ENCODE assay signal across 21 cellular contexts in genomic region chr12:97229036-97229435, GRCh38.
DNase-seq lines count a peak whose midpoint lies in the region; ATAC-seq and TF ChIP-seq lines count a peak whose summit lies in the region.
"Had no signal": no experiment of that assay in that cellular context is flagged by ENCODE, and none has a peak within 500 bp of the region (broad histone marks: within the 10 kb centered on the region; RNA-seq: fewer than 3 reads in every experiment).

No MANE protein-coding gene starts in this region.

- H3K27ac Mint-ChIP-seq in Calu3 (ENCODE audit: unreplicated experiment) (no peak overlapping the region), MCF 10A (ENCODE audit: low read depth, unreplicated experiment) (no peak overlapping the region)
- H3K27ac Mint-ChIP-seq: activated T-cell treated with anti-CD3 and anti-CD28 coated beads, Interleukin-2, amount 50 U/mL, for 24 hours; progenitor cell of endocrine pancreas had no signal

- H3K4me3 Mint-ChIP-seq in Calu3 (ENCODE audit: low read depth, unreplicated experiment) (no peak overlapping the region), MCF 10A (ENCODE audit: unreplicated experiment) (no peak overlapping the region)
- H3K4me3 Mint-ChIP-seq: activated T-cell treated with anti-CD3 and anti-CD28 coated beads, Interleukin-2, amount 50 U/mL, for 24 hours; H9 had no signal

- no TSS peak for BruUV-seq in Calu3 (replicated peaks; lab: Mats Ljungman, UMichigan)
- no TSS peak for BruUV-seq in MCF 10A (replicated peaks; lab: Mats Ljungman, UMichigan)

- no peaks in the 10 kb centered on the region for H3K4me1 Mint-ChIP-seq in Calu3 (ENCODE audit: low read depth, unreplicated experiment)
- H3K4me1 Mint-ChIP-seq in MCF 10A (ENCODE audit: insufficient read depth, unreplicated experiment): no peaks in the 10 kb centered on the region
- H3K4me1 Mint-ChIP-seq: H9 had no signal

- TF ChIP-seq CTCF in Calu3 (IDR thresholded peaks at IDR 0.05; ENCODE audit: unreplicated experiment) (no peak), MCF 10A (IDR thresholded peaks at IDR 0.05; ENCODE audit: unreplicated experiment) (no peak)

- intact Hi-C loops in left ventricle myocardium superior (cut with micrococcal nuclease) (no loop called here), Calu3 (cut with micrococcal nuclease; ENCODE audit: unreplicated experiment) (no loop called here), MCF 10A (cut with micrococcal nuclease) (no loop called here)

- H3K27me3 Mint-ChIP-seq in Calu3 (ENCODE audit: unreplicated experiment) (no peaks in the 10 kb centered on the region), MCF 10A (ENCODE audit: insufficient read depth, unreplicated experiment) (peaks cover 15% of the 10 kb centered on the region)
- H3K27me3 Mint-ChIP-seq: activated T-cell treated with anti-CD3 and anti-CD28 coated beads, Interleukin-2, amount 50 U/mL, for 24 hours; progenitor cell of endocrine pancreas had no signal

- peak; percentile 95 for DNase-seq in DMS79 (lab: John Stamatoyannopoulos, UW)
- DNase-seq in NCI-H187 (lab: John Stamatoyannopoulos, UW): peak; percentile 76 to 89
- DNase-seq in NCI-H2171 treated with DMSO at 0.1 percent for 48 hours (lab: John Stamatoyannopoulos, UW): peak; percentile 92
- peak; percentile 97 for DNase-seq in SHP77 (lab: John Stamatoyannopoulos, UW)
- DNase-seq in left ventricle myocardium superior: no peak
- no peak for DNase-seq in Calu3
- DNase-seq in MCF 10A (ENCODE audit: unreplicated experiment): no peak
- DNase-seq: activated CD4-positive, CD25-positive, alpha-beta regulatory T cell treated with anti-CD3 and anti-CD28 coated beads, Interleukin-2, amount 50 U/mL, for 72 hours; activated CD8-positive, alpha-beta memory T cell treated with anti-CD3 and anti-CD28 coated beads for 24 hours; activated T-cell treated with anti-CD3 and anti-CD28 coated beads, Interleukin-2, amount 50 U/mL, for 24 hours; BE2C; body of pancreas; H9; kidney glomerular epithelial cell; mammary epithelial cell; NCI-H1694; NK-92 treated with Interleukin-12 subunit alpha and Interleukin-12 subunit beta, amount 100 ng/mL, for 24 hours; stimulated activated naive CD8-positive, alpha-beta T cell treated with anti-CD3 and anti-CD28 coated beads, Interleukin-15, Interleukin-2, amounts not matched to agents 100 U/mL and 50 U/mL, for 24 hours had no signal

- H3K9me3 Mint-ChIP-seq in Calu3 (ENCODE audit: low read depth, unreplicated experiment) (peaks cover 7% of the 10 kb centered on the region), MCF 10A (ENCODE audit: unreplicated experiment) (no peaks in the 10 kb centered on the region)
- H3K9me3 Mint-ChIP-seq: activated T-cell treated with anti-CD3 and anti-CD28 coated beads, Interleukin-2, amount 50 U/mL, for 24 hours had no signal

- POLR2A ChIA-PET in MCF 10A (lab: Yijun Ruan, JAX): no interaction called here

- ATAC-seq in left ventricle myocardium superior (no peak), GM18907 (IDR thresholded peaks at IDR 0.05; ENCODE audit: unreplicated experiment) (no peak)
- ATAC-seq: body of pancreas; sciatic nerve; stimulated activated naive CD8-positive, alpha-beta T cell treated with anti-CD3 and anti-CD28 coated beads, Interleukin-15, Interleukin-2, amounts not matched to agents 100 U/mL and 50 U/mL, for 24 hours had no signal

- CTCF ChIA-PET in Calu3 (lab: Charles Lee) (no interaction called here), MCF 10A (lab: Yijun Ruan, JAX) (interaction anchor here (0.6 to 0.7 kb wide), 2 partner anchors 176 to 226 kb away, joined by 4 read pairs; no protein-coding TSS in a partner anchor)

- H3K36me3 Mint-ChIP-seq in Calu3 (ENCODE audit: insufficient read depth, unreplicated experiment) (no peaks in the 10 kb centered on the region), MCF 10A (ENCODE audit: insufficient read depth, unreplicated experiment) (no peaks in the 10 kb centered on the region)

Comparison
In these comparisons a context has a peak if more than half of its experiments do, and no peak if none do; other contexts are left out.
1. DNase-seq: peak in DMS79 (single experiment), NCI-H187 (2 of 2), NCI-H2171 treated with DMSO at 0.1 percent for 48 hours (single experiment) and SHP77 (2 of 2); none in left ventricle myocardium superior (single experiment), Calu3 (single experiment) and MCF 10A (single experiment).